Comparison of ENCODE assay signal across 8 cellular contexts in genomic region chr12:31325877-31326631, GRCh38. TPM values are rescaled to one million over a fixed set of nuclear protein-coding genes. Genes with fewer than 3 reads are reported as not detected.
DNase-seq lines count a peak whose midpoint lies in the region; ATAC-seq and TF ChIP-seq lines count a peak whose summit lies in the region.

TSS of gene SINHCAF (minus strand) at chr12:31326150. CDS start at chr12:31298204, 27,946 bp downstream.

- under 1% methylated on average over 55 of the region's 55 CpGs for WGBS in prostate gland
- under 1% methylated on average over 55 of the region's 55 CpGs for WGBS in urinary bladder

- TF ChIP-seq POLR2A in GM15510 (IDR thresholded peaks at IDR 0.05; ENCODE audit: borderline replicate concordance, extremely low read depth, insufficient read length) (peak; percentile 97), prostate gland (IDR thresholded peaks at IDR 0.05) (peak; percentile 97)

- peak; percentile 99 for DNase-seq in NCI-H1694 treated with DMSO at 0.1 percent for 48 hours (lab: John Stamatoyannopoulos, UW)
- DNase-seq in T-helper 17 cell, result peak; percentile 97 to 98 (median 98)
- DNase-seq in amygdala (lab: John Stamatoyannopoulos, UW), result peak; percentile 64 to 99 (median 92)
- DNase-seq in left ventricle myocardium superior, result peak; percentile 100
- DNase-seq in prostate gland (ENCODE audit: low spot score), result peak; percentile 100

- H3K4me3 Mint-ChIP-seq in T-helper 17 cell, result peak within 1 kb of the TSS; percentile 97

- H3K4me1 ChIP-seq in prostate gland (replicated peaks) (no peaks in the 10 kb centered on the region), urinary bladder (ENCODE audit: insufficient read depth) (no peaks in the 10 kb centered on the region)

- H3K36me3 ChIP-seq in prostate gland (no peaks in the 10 kb centered on the region), urinary bladder (ENCODE audit: insufficient read depth) (no peaks in the 10 kb centered on the region)

- no peak for TF ChIP-seq CTCF in prostate gland (IDR thresholded peaks at IDR 0.05)

- H3K27ac Mint-ChIP-seq in T-helper 17 cell, result peak within 1 kb of the TSS; percentile 99

- peaks cover 20% of the 10 kb centered on the region for H3K4me1 Mint-ChIP-seq in T-helper 17 cell

- no peaks in the 10 kb centered on the region for H3K27me3 Mint-ChIP-seq in T-helper 17 cell

- peak within 1 kb of the TSS; percentile 67 to 72 for H3K4me3 ChIP-seq in prostate gland
- H3K4me3 ChIP-seq in urinary bladder (ENCODE audit: low read depth, low read length), result peak within 1 kb of the TSS; percentile 59

- H3K27ac ChIP-seq in prostate gland (peak within 1 kb of the TSS; percentile 92 to 93), urinary bladder (ENCODE audit: low read depth) (peak within 1 kb of the TSS; percentile 88)

- H3K9me3 ChIP-seq in T-helper 17 cell (ENCODE audit: control insufficient read depth, low read length, poor library complexity, severe bottlenecking) (no peaks in the 10 kb centered on the region), prostate gland (no peaks in the 10 kb centered on the region)

- peaks cover 5% of the 10 kb centered on the region for H3K36me3 Mint-ChIP-seq in T-helper 17 cell (ENCODE audit: low read depth)

- no peaks in the 10 kb centered on the region for H3K27me3 ChIP-seq in prostate gland (replicated peaks; ENCODE audit: insufficient read depth)

- intact Hi-C loops in left ventricle myocardium superior (cut with micrococcal nuclease) (no loop called here), prostate gland (cut with DNase I) (no loop called here)

- ATAC-seq in HG02885 (IDR thresholded peaks at IDR 0.05; ENCODE audit: poor library complexity, unreplicated experiment) (peak; percentile 64), T-helper 17 cell (peak; percentile 58), left ventricle myocardium superior (peak; percentile 92)

RNA-seq across cellular contexts. Expression of gene SINHCAF, which starts in this region (rescaled TPM):
- 10 to 100 TPM; 87.1 to 95.7 TPM for total RNA-seq in T-helper 17 cell
- total RNA-seq in left ventricle myocardium superior, result 12.9 TPM
- total RNA-seq in prostate gland, result 10 to 100 TPM; 69.1 to 74.1 TPM
- total RNA-seq in urinary bladder, result 47.7 TPM
- 17.4 TPM for polyA plus RNA-seq in urinary bladder

Comparison
In these comparisons a context has a peak if more than half of its experiments do, and no peak if none do; other contexts are left out.
1. Peak in every context shown above with its lines: DNase-seq, ATAC-seq, H3K4me3 ChIP-seq and H3K27ac ChIP-seq.